In genomic region chrX:102863735-102864134, GRCh38 we compare ENCODE assay signal across 1 cellular context.
TF ChIP-seq lines count a peak whose summit lies in the region.

No MANE protein-coding gene starts in this region.

TF ChIP-seq in HEK293, 187 proteins besides CTCF, POLR2A, EP300 and RAD21 (continued from another document):
- TF ChIP-seq ZNF624 (tag by site-specific recombination; IDR thresholded peaks at IDR 0.05): no peak
- no peak for TF ChIP-seq ZNF600 (tag by site-specific recombination; IDR thresholded peaks at IDR 0.05)
- TF ChIP-seq TRIM28 (IDR thresholded peaks at IDR 0.05; ENCODE audit: borderline replicate concordance, low read length): no peak
- no peak for TF ChIP-seq ZNF521 (tag by site-specific recombination; IDR thresholded peaks at IDR 0.05)
